In the genomic region with DNA sequence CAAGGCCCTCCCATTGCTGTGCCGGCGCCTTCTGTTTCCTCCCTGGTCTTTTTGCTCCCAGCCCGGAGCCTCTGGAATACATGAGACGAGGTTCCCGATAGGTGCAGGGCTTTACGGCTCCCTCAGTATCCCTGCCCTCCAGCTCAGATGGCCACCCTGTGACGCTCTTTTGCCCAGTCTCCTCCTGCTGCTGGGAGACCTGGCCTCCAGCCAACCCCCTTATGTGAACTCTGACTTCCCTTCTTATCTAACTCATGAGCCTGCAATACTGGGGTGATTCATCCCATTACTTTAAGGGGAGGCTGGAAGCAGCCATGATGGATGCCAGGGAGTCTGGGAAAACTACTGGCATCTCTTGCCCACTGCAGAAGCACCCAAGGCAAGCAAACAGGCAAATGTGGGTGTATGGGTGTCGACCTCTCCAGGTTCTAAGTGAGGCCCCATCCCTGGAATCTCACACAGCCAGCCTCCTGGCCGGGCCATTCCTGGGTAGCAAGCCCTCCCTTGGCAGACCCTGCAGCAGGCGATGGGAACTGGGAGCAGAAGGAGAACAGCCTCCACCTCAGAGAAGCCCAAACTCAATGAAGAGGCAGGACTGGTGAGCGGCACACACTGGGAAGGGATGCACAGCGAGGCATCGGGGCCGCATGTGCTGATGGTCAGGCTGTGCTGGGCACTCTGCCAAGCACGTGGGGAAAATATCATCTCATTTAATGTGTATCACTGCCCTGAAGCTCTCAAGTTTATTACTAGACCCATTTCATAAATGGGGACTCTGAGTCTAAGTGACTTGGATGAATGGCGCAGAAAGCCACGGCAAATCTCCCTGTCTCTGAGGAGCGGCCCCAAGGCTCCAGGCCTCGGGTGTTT, we compare ENCODE assay signal across 8 cellular contexts.
DNase-seq lines count a peak whose midpoint lies in the region; ATAC-seq and TF ChIP-seq lines count a peak whose summit lies in the region.

No MANE protein-coding gene starts in this region.

- DNase-seq in AG08395 (ENCODE audit: low spot score) (peak; percentile 86), chondrocyte (ENCODE audit: low spot score) (no peak), mesothelial cell of epicardium (ENCODE audit: low spot score in 2 of 2, unreplicated experiment in 2 of 2) (no peak), 8988T (no peak), type B pancreatic cell (ENCODE audit: extremely low spot score, unreplicated experiment) (no peak)
- no peak for DNase-seq in activated CD4-positive, CD25-positive, alpha-beta regulatory T cell (lab: John Stamatoyannopoulos, UW)

- no peaks in the 10 kb centered on the region for H3K9me3 Mint-ChIP-seq in chondrocyte (ENCODE audit: low read depth)
- no peaks in the 10 kb centered on the region for H3K9me3 Mint-ChIP-seq in mesothelial cell of epicardium
- no peaks in the 10 kb centered on the region for H3K9me3 Mint-ChIP-seq in type B pancreatic cell

- no peak overlapping the region for H3K4me3 Mint-ChIP-seq in chondrocyte (ENCODE audit: unreplicated experiment)
- no peak overlapping the region for H3K4me3 Mint-ChIP-seq in mesothelial cell of epicardium
- H3K4me3 Mint-ChIP-seq in type B pancreatic cell = no peak overlapping the region

- no peak for ATAC-seq in HG02571 (IDR thresholded peaks at IDR 0.05; ENCODE audit: unreplicated experiment)

- peak overlapping the region; percentile 36 for H3K27ac Mint-ChIP-seq in chondrocyte (ENCODE audit: unreplicated experiment)
- H3K27ac Mint-ChIP-seq in mesothelial cell of epicardium = peak overlapping the region; percentile 66
- H3K27ac Mint-ChIP-seq in type B pancreatic cell = no peak overlapping the region

- H3K27me3 Mint-ChIP-seq in chondrocyte (ENCODE audit: low read depth) (no peaks in the 10 kb centered on the region), mesothelial cell of epicardium (ENCODE audit: low read depth) (no peaks in the 10 kb centered on the region), type B pancreatic cell (no peaks in the 10 kb centered on the region)

- H3K36me3 Mint-ChIP-seq in chondrocyte (ENCODE audit: low read depth) (no peaks in the 10 kb centered on the region), mesothelial cell of epicardium (no peaks in the 10 kb centered on the region), type B pancreatic cell (peaks cover 5% of the 10 kb centered on the region)

- H3K4me1 Mint-ChIP-seq in chondrocyte (ENCODE audit: low read depth) (peaks cover 29% of the 10 kb centered on the region), mesothelial cell of epicardium (peaks cover 39% of the 10 kb centered on the region), type B pancreatic cell (ENCODE audit: unreplicated experiment) (peaks cover 35% of the 10 kb centered on the region)

- no peaks in the 10 kb centered on the region for H3K9me3 ChIP-seq in KOPT-K1 (ENCODE audit: insufficient read depth, low read length, poor library complexity, severe bottlenecking)

- TF ChIP-seq CTCF in chondrocyte (IDR thresholded peaks at IDR 0.05) (no peak), mesothelial cell of epicardium (IDR thresholded peaks at IDR 0.05; ENCODE audit: unreplicated experiment) (no peak), type B pancreatic cell (conservative IDR thresholded peaks at IDR 0.05) (no peak)

- H3K27ac ChIP-seq in KOPT-K1 (ENCODE audit: low read depth, low read length, poor library complexity, severe bottlenecking) = peak overlapping the region; percentile 97

- H3K36me3 ChIP-seq in KOPT-K1 (ENCODE audit: insufficient read depth, low read length) = no peaks in the 10 kb centered on the region
